In the genomic region with DNA sequence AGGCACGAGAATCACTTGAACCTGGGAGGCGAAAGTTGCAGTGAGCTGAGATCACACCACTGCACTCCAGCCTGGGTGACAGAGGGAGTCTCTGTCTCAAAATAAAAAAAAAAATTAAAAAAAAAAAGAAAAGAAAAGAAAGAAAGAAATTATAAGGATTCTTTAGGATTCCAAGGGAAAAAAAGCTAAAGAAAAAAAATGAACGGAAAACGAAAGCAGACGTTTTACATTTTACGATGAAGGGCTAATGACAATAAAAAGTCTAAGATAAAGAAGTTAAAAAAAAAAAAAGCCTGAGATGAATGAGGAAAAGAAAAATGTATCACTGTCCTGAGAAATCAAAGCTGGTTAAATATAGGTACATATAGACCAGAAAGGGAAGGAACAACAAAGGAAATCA, we compare ENCODE assay signal across 17 cellular contexts. TPM values are rescaled to one million over a fixed set of nuclear protein-coding genes. Genes with fewer than 3 reads are reported as not detected.
DNase-seq lines count a peak whose midpoint lies in the region; ATAC-seq, FAIRE-seq and TF ChIP-seq lines count a peak whose summit lies in the region.
"Had no signal": no experiment of that assay in that cellular context is flagged by ENCODE, and none has a peak within 500 bp of the region (broad histone marks: within the 10 kb centered on the region; RNA-seq: fewer than 3 reads in every experiment).

No MANE protein-coding gene starts in this region.

- H3K36me3 ChIP-seq in GM23338 (ENCODE audit: insufficient read depth) (no peaks in the 10 kb centered on the region), pancreas (peaks cover 0 to 8% (median 0%) of the 10 kb centered on the region in 3 donors)
- H3K36me3 ChIP-seq: MG63 had no signal

- 94% methylated on average over 6 of the region's 6 CpGs for WGBS in pancreas, 2 donors

- peak; percentile 64 for FAIRE-seq in pancreas (lab: Jason Lieb, UNC)
- FAIRE-seq: GM19239 had no signal

- H3K4me1 ChIP-seq in GM23338 (ENCODE audit: insufficient read depth) = peaks cover 10% of the 10 kb centered on the region
- H3K4me1 ChIP-seq in pancreas = no peaks in the 10 kb centered on the region

- H3K9me2 ChIP-seq in GM23338 (ENCODE audit: insufficient read depth) = no peaks in the 10 kb centered on the region

- TF ChIP-seq CTCF in GM23338 (conservative IDR thresholded peaks at IDR 0.05; ENCODE audit: low read depth in 2 of 2) = no peak
- no peak for TF ChIP-seq CTCF in WTC11 (IDR thresholded peaks at IDR 0.05)
- TF ChIP-seq CTCF in chondrocyte (IDR thresholded peaks at IDR 0.05) = no peak
- TF ChIP-seq CTCF in pancreas (IDR thresholded peaks at IDR 0.05) = no peak

- H3K9me3 ChIP-seq in pancreas = no peaks in the 10 kb centered on the region
- H3K9me3 ChIP-seq: MG63 had no signal

- H3K27me3 ChIP-seq in GM23338 (ENCODE audit: insufficient read depth) (no peaks in the 10 kb centered on the region), pancreas (no peaks in the 10 kb centered on the region)
- H3K27me3 ChIP-seq: MG63 had no signal

- H3K4me1 Mint-ChIP-seq in GM23338 (peaks cover 20% of the 10 kb centered on the region; the same call in 2 of the 3 replicates), WTC11 (peaks cover 27% of the 10 kb centered on the region), chondrocyte (ENCODE audit: low read depth) (peaks cover 7% of the 10 kb centered on the region)

- H3K79me2 ChIP-seq in GM23338 (replicated peaks; ENCODE audit: insufficient read depth) = peaks cover under 1% of the 10 kb centered on the region; the same call in 1 of the 2 replicates

- H3K9me3 Mint-ChIP-seq in GM23338 (no peaks in the 10 kb centered on the region), WTC11 (no peaks in the 10 kb centered on the region), chondrocyte (ENCODE audit: low read depth) (no peaks in the 10 kb centered on the region)

- intact Hi-C loops in pancreas (cut with DNase I) = no loop called here

- H3K36me3 Mint-ChIP-seq in GM23338 (ENCODE audit: low read depth) (peaks cover 6% of the 10 kb centered on the region; the same call in 1 of the 3 replicates), WTC11 (0 out of 2 replicates have a peak, but pooled peaks cover 2% of the 10 kb centered on the region), chondrocyte (ENCODE audit: low read depth) (peaks cover 3% of the 10 kb centered on the region)

- CTCF ChIA-PET in WTC11 (lab: Charles Lee) = interaction anchor here (0.6 to 2.2 kb wide), 4 partner anchors 58 to 668 kb away, joined by 3 to 38 read pairs (median 4); a partner anchor contains a TSS

- no peaks in the 10 kb centered on the region for H4K20me1 ChIP-seq in GM23338 (replicated peaks; ENCODE audit: insufficient read depth)

- H3K4me3 Mint-ChIP-seq in GM23338 (no peak overlapping the region), WTC11 (no peak overlapping the region), chondrocyte (ENCODE audit: unreplicated experiment) (no peak overlapping the region)

- no peak for ATAC-seq in GM23338
- ATAC-seq in WTC11 = no peak
- ATAC-seq in pancreas = no peak
- no peak for ATAC-seq in HG03432 (IDR thresholded peaks at IDR 0.05; ENCODE audit: unreplicated experiment)

- no peak overlapping the region for H3K4me2 ChIP-seq in GM23338

- no peak overlapping the region for H2AFZ ChIP-seq in GM23338

- H3K27ac ChIP-seq in GM23338 (ENCODE audit: low read depth) = no peak overlapping the region
- H3K27ac ChIP-seq in pancreas = no peak overlapping the region
- H3K27ac ChIP-seq: C4-2B had no signal

- no peaks in the 10 kb centered on the region for H3K27me3 Mint-ChIP-seq in GM23338 (ENCODE audit: insufficient read depth, low read depth, poor library complexity)
- H3K27me3 Mint-ChIP-seq in WTC11 (ENCODE audit: low read depth) = no peaks in the 10 kb centered on the region
- H3K27me3 Mint-ChIP-seq in chondrocyte (ENCODE audit: low read depth) = no peaks in the 10 kb centered on the region

- no peak overlapping the region for H3K4me3 ChIP-seq in GM23338
- no peak overlapping the region for H3K4me3 ChIP-seq in pancreas
- H3K4me3 ChIP-seq: MG63 had no signal

- H3K27ac Mint-ChIP-seq in GM23338 (peak overlapping the region; percentile 66; the same call in 1 of the 2 replicates), WTC11 (peak overlapping the region; percentile 36; the same call in 1 of the 2 replicates), chondrocyte (ENCODE audit: unreplicated experiment) (peak overlapping the region; percentile 6)

- DNase-seq in GM23338 (ENCODE audit: low spot score) (no peak), WTC11 (ENCODE audit: low spot score) (no peak), chondrocyte (ENCODE audit: low spot score) (no peak), pancreas (no peak), DMS114 treated with DMSO at 0.1 percent for 48 hours (lab: John Stamatoyannopoulos, UW; ENCODE audit: unreplicated experiment) (no peak), DMS 273 (lab: John Stamatoyannopoulos, UW; ENCODE audit: unreplicated experiment) (no peak)
- DNase-seq: DMS153, MG63, NCI-H1092, NCI-H1694, NCI-H226, NCI-H526 treated with DMSO at 0.1 percent for 48 hours, RPMI8226, SIG-M5 had no signal

- POLR2A ChIA-PET in WTC11 (lab: Charles Lee) = interaction anchor here (0.6 to 0.7 kb wide), 2 partner anchors 125 to 223 kb away, joined by 3 read pairs; no protein-coding TSS in a partner anchor

- no peaks in the 10 kb centered on the region for H3F3A ChIP-seq in GM23338 (replicated peaks; ENCODE audit: low read depth)

TF ChIP-seq in GM23338, 12 proteins besides CTCF, POLR2A, EP300 and RAD21 (continues in another document):
- TF ChIP-seq STAT1 (IDR thresholded peaks at IDR 0.05; ENCODE audit: unreplicated experiment) (no peak), POLR2AphosphoS5 (IDR thresholded peaks at IDR 0.05; ENCODE audit: low read depth) (no peak), EZH2phosphoT487 (IDR thresholded peaks at IDR 0.05; ENCODE audit: unreplicated experiment) (no peak)
- TF ChIP-seq, protein P1, sequence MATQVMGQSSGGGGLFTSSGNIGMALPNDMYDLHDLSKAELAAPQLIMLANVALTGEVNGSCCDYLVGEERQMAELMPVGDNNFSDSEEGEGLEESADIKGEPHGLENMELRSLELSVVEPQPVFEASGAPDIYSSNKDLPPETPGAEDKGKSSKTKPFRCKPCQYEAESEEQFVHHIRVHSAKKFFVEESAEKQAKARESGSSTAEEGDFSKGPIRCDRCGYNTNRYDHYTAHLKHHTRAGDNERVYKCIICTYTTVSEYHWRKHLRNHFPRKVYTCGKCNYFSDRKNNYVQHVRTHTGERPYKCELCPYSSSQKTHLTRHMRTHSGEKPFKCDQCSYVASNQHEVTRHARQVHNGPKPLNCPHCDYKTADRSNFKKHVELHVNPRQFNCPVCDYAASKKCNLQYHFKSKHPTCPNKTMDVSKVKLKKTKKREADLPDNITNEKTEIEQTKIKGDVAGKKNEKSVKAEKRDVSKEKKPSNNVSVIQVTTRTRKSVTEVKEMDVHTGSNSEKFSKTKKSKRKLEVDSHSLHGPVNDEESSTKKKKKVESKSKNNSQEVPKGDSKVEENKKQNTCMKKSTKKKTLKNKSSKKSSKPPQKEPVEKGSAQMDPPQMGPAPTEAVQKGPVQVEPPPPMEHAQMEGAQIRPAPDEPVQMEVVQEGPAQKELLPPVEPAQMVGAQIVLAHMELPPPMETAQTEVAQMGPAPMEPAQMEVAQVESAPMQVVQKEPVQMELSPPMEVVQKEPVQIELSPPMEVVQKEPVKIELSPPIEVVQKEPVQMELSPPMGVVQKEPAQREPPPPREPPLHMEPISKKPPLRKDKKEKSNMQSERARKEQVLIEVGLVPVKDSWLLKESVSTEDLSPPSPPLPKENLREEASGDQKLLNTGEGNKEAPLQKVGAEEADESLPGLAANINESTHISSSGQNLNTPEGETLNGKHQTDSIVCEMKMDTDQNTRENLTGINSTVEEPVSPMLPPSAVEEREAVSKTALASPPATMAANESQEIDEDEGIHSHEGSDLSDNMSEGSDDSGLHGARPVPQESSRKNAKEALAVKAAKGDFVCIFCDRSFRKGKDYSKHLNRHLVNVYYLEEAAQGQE (IDR thresholded peaks at IDR 0.05; ENCODE audit: unreplicated experiment) = no peak

TF ChIP-seq in WTC11, 78 proteins besides CTCF, POLR2A, EP300 and RAD21 (continues in another document):
- TF ChIP-seq, protein P2, sequence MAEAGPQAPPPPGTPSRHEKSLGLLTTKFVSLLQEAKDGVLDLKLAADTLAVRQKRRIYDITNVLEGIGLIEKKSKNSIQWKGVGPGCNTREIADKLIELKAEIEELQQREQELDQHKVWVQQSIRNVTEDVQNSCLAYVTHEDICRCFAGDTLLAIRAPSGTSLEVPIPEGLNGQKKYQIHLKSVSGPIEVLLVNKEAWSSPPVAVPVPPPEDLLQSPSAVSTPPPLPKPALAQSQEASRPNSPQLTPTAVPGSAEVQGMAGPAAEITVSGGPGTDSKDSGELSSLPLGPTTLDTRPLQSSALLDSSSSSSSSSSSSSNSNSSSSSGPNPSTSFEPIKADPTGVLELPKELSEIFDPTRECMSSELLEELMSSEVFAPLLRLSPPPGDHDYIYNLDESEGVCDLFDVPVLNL (CRISPR knock-in tag; IDR thresholded peaks at IDR 0.05; ENCODE audit: borderline replicate concordance, low read depth) = no peak
- TF ChIP-seq IRF2 (CRISPR knock-in tag; IDR thresholded peaks at IDR 0.05; ENCODE audit: borderline replicate concordance, low read depth) (no peak), KAT7 (CRISPR knock-in tag; IDR thresholded peaks at IDR 0.05; ENCODE audit: borderline replicate concordance) (no peak)
- TF ChIP-seq, protein P3, sequence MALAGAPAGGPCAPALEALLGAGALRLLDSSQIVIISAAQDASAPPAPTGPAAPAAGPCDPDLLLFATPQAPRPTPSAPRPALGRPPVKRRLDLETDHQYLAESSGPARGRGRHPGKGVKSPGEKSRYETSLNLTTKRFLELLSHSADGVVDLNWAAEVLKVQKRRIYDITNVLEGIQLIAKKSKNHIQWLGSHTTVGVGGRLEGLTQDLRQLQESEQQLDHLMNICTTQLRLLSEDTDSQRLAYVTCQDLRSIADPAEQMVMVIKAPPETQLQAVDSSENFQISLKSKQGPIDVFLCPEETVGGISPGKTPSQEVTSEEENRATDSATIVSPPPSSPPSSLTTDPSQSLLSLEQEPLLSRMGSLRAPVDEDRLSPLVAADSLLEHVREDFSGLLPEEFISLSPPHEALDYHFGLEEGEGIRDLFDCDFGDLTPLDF (CRISPR knock-in tag; IDR thresholded peaks at IDR 0.05) = no peak

RNA-seq across cellular contexts. Expression of a gene that starts 58.5 kb away (rescaled TPM):
- 21.9 and 25.2 TPM in 2 replicates for total RNA-seq in GM23338 (2014; rRNA removed; shearing (Covaris generic))
- 13.4 and 14.2 TPM in 2 replicates for polyA plus RNA-seq in GM23338 (2016; fragmentation: Nextera tagmentation; extraction: Ambion mirVana)
- 28.4 to 33.9 TPM (median 28.7 TPM) in 3 replicates for total RNA-seq in WTC11 (2021)
- total RNA-seq in chondrocyte = 37.2 to 43.4 TPM (median 40.2 TPM) in 3 replicates
- total RNA-seq in pancreas = 10 to 100 TPM in 4 of 6 donors, 1 to 10 TPM in 2; 7.9 to 22.6 (median 11.9) TPM
- polyA plus RNA-seq in pancreas = 1 to 10 TPM; 3.2 to 8.0 TPM

Comparison
In these comparisons a context has a peak if more than half of its experiments do, and no peak if none do; other contexts are left out.
1. H3K27ac Mint-ChIP-seq: peak in every context shown above with its lines; median percentile 66 in GM23338; 36 in WTC11; 6 in chondrocyte.